ENCODE assay signal across 13 cellular contexts in the genomic region with DNA sequence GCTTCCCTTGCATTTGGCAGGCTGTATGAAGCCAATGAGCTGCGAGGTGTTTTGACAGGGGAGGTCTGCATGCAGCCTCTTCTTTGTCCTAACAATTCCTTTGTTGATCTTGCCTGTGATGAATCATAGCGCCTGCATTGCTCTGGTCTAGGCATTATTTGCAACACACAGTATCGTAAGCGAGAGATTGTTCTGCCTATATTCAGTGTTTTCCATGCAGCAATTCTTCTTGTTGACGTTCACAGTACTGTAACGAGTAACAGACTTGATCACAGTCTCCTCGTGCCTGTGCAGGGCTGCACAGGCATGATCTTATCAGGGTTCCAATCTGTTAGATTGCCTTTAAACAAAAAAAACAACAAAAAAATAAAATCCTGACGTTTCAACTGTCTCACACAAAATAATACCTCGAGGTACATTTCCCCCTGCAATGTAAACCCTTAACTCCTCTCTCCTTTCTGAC. TPM values are rescaled to one million over a fixed set of nuclear protein-coding genes. Genes with fewer than 3 reads are reported as not detected.
DNase-seq lines count a peak whose midpoint lies in the region; ATAC-seq and TF ChIP-seq lines count a peak whose summit lies in the region.
"Had no signal": no experiment of that assay in that cellular context is flagged by ENCODE, and none has a peak within 500 bp of the region (broad histone marks: within the 10 kb centered on the region; RNA-seq: fewer than 3 reads in every experiment).

No MANE protein-coding gene starts in this region.

- H3K27ac Mint-ChIP-seq in T-helper 1 cell treated with Interleukin-12 subunit alpha and Interleukin-12 subunit beta and Interleukin-4 antibody, amounts not matched to agents 30 μg/mL and 1 μg/mL, for 36 hours = peak overlapping the region; percentile 88
- H3K27ac Mint-ChIP-seq: dendritic cell treated with granulocyte-macrophage colony-stimulating factor and Interleukin-4, amounts not matched to agents 40 ng/mL and 50 ng/mL, for 4 days had no signal

- peaks cover 68% of the 10 kb centered on the region for H3K4me1 Mint-ChIP-seq in T-helper 1 cell treated with Interleukin-12 subunit alpha and Interleukin-12 subunit beta and Interleukin-4 antibody, amounts not matched to agents 30 μg/mL and 1 μg/mL, for 36 hours (ENCODE audit: low read depth)

- DNase-seq in EH (ENCODE audit: low read depth) (peak; percentile 37), dermis microvascular lymphatic vessel endothelial cell (ENCODE audit: low read depth in 2 of 2) (peak; percentile 64 to 88), mucosa of descending colon (no peak), Peyer's patch (no peak), NCI-H1694 treated with DMSO at 0.1 percent for 48 hours (lab: John Stamatoyannopoulos, UW) (no peak), coronary artery (ENCODE audit: low spot score) (no peak)
- DNase-seq: immature natural killer cell, Right ventricle myocardium superior, upper lobe of left lung had no signal

- H3K27ac ChIP-seq in Peyer's patch = no peak overlapping the region
- no peak overlapping the region for H3K27ac ChIP-seq in coronary artery
- H3K27ac ChIP-seq: KMS-11, upper lobe of left lung had no signal

- H3K36me3 ChIP-seq in mucosa of descending colon (ENCODE audit: low read depth) = no peaks in the 10 kb centered on the region
- H3K36me3 ChIP-seq in Peyer's patch = peaks cover 0 to 2% (median 0%) of the 10 kb centered on the region in 3 donors

- ATAC-seq in mucosa of descending colon (peak; percentile 37), HG03439 (IDR thresholded peaks at IDR 0.05; ENCODE audit: unreplicated experiment) (no peak)

- H3K27me3 ChIP-seq in Peyer's patch = no peaks in the 10 kb centered on the region
- H3K27me3 ChIP-seq: upper lobe of left lung had no signal

- H3K4me1 ChIP-seq in mucosa of descending colon (ENCODE audit: low read depth) (no peaks in the 10 kb centered on the region), Peyer's patch (peaks cover 0 to 8% (median under 1%) of the 10 kb centered on the region in 4 donors)

- TF ChIP-seq CTCF in mucosa of descending colon (IDR thresholded peaks at IDR 0.05) (no peak), Peyer's patch (IDR thresholded peaks at IDR 0.05) (no peak), coronary artery (IDR thresholded peaks at IDR 0.05) (no peak)

- TF ChIP-seq POLR2A in Peyer's patch (IDR thresholded peaks at IDR 0.05) = no peak

- peak overlapping the region; percentile 64 for H3K4me3 Mint-ChIP-seq in T-helper 1 cell treated with Interleukin-12 subunit alpha and Interleukin-12 subunit beta and Interleukin-4 antibody, amounts not matched to agents 30 μg/mL and 1 μg/mL, for 36 hours
- H3K4me3 Mint-ChIP-seq: dendritic cell treated with granulocyte-macrophage colony-stimulating factor and Interleukin-4, amounts not matched to agents 40 ng/mL and 50 ng/mL, for 4 days; immature natural killer cell had no signal

- no peaks in the 10 kb centered on the region for H3K9me3 ChIP-seq in mucosa of descending colon
- no peaks in the 10 kb centered on the region for H3K9me3 ChIP-seq in Peyer's patch
- H3K9me3 ChIP-seq: upper lobe of left lung had no signal

- H3K9me3 Mint-ChIP-seq in T-helper 1 cell treated with Interleukin-12 subunit alpha and Interleukin-12 subunit beta and Interleukin-4 antibody, amounts not matched to agents 30 μg/mL and 1 μg/mL, for 36 hours = no peaks in the 10 kb centered on the region
- H3K9me3 Mint-ChIP-seq: dendritic cell treated with granulocyte-macrophage colony-stimulating factor and Interleukin-4, amounts not matched to agents 40 ng/mL and 50 ng/mL, for 4 days; immature natural killer cell had no signal

- H3K4me3 ChIP-seq in mucosa of descending colon (no peak overlapping the region), Peyer's patch (no peak overlapping the region), coronary artery (no peak overlapping the region)
- H3K4me3 ChIP-seq: upper lobe of left lung had no signal

- no peaks in the 10 kb centered on the region for H3K27me3 Mint-ChIP-seq in T-helper 1 cell treated with Interleukin-12 subunit alpha and Interleukin-12 subunit beta and Interleukin-4 antibody, amounts not matched to agents 30 μg/mL and 1 μg/mL, for 36 hours (ENCODE audit: low read depth)
- H3K27me3 Mint-ChIP-seq: dendritic cell treated with granulocyte-macrophage colony-stimulating factor and Interleukin-4, amounts not matched to agents 40 ng/mL and 50 ng/mL, for 4 days had no signal

- H3K36me3 Mint-ChIP-seq in T-helper 1 cell treated with Interleukin-12 subunit alpha and Interleukin-12 subunit beta and Interleukin-4 antibody, amounts not matched to agents 30 μg/mL and 1 μg/mL, for 36 hours (ENCODE audit: low read depth) = peaks cover 45% of the 10 kb centered on the region

- intact Hi-C loops in mucosa of descending colon (cut with DNase I, micrococcal nuclease) = no loop called here

RNA-seq across cellular contexts. Expression of gene ADSL, which starts 13.9 kb away (rescaled TPM):
- total RNA-seq in dermis microvascular lymphatic vessel endothelial cell (132 and 153 TPM in 2 replicates), mucosa of descending colon (10 to 100 TPM; 34.0 to 48.1 (median 42.8) TPM), Peyer's patch (100 to 1,000 TPM in 1 of 4 donors, 10 to 100 TPM in 3; 32.2 to 163 (median 37.4) TPM)

RNA-seq across cellular contexts. Expression of gene SGSM3, which starts 38.0 kb away (rescaled TPM):
- total RNA-seq in dermis microvascular lymphatic vessel endothelial cell (44.2 and 62.1 TPM in 2 replicates), mucosa of descending colon (100 to 1,000 TPM in 2 of 3 donors, 10 to 100 TPM in 1; 89.8 to 128 (median 108) TPM), Peyer's patch (100 to 1,000 TPM in 3 of 4 donors, 10 to 100 TPM in 1; 82.0 to 268 (median 159) TPM)

Comparison
In these comparisons a context has a peak if more than half of its experiments do, and no peak if none do; other contexts are left out.
1. DNase-seq: peak in EH (single experiment) and dermis microvascular lymphatic vessel endothelial cell (2 of 2); none in mucosa of descending colon (0 of 3), Peyer's patch (0 of 3), NCI-H1694 treated with DMSO at 0.1 percent for 48 hours (single experiment) and coronary artery (single experiment).